In the genomic region with DNA sequence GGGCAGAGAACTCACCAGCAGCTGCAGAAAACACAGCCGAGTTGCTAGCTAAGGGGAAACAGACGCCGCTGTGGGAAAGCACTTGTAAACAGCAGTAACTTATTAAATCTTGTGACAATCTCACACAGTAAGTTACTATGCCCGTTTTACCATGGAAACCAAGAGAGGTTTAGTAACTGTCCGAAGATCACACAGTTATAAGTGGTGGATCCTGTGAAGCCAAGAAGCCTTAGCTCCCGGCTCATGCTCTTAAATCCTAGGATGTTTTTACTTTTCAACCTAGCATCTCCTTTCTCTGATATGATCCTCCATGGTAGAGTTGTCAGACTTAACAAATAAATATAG, we compare ENCODE assay signal across 9 cellular contexts. TPM values are rescaled to one million over a fixed set of nuclear protein-coding genes. Genes with fewer than 3 reads are reported as not detected.
DNase-seq lines count a peak whose midpoint lies in the region; ATAC-seq and TF ChIP-seq lines count a peak whose summit lies in the region.
"Had no signal": no experiment of that assay in that cellular context is flagged by ENCODE, and none has a peak within 500 bp of the region (broad histone marks: within the 10 kb centered on the region; RNA-seq: fewer than 3 reads in every experiment).

No MANE protein-coding gene starts in this region.

- H3K9me3 Mint-ChIP-seq in type B pancreatic cell = no peaks in the 10 kb centered on the region

- H3K9me3 ChIP-seq in heart left ventricle = no peaks in the 10 kb centered on the region
- no peaks in the 10 kb centered on the region for H3K9me3 ChIP-seq in mucosa of rectum (ENCODE audit: control insufficient read depth in 2 of 2, low read length in 2 of 2)

- H3K4me1 ChIP-seq in heart left ventricle (peaks cover 0 to 36% (median 20%) of the 10 kb centered on the region in 12 donors), mucosa of rectum (ENCODE audit: control insufficient read depth in 2 of 2, insufficient read depth in 2 of 2, low read length in 2 of 2) (peaks cover 20 to 24% of the 10 kb centered on the region in 2 donors)

- no peaks in the 10 kb centered on the region for H3K36me3 Mint-ChIP-seq in type B pancreatic cell

- H3K27me3 ChIP-seq in heart left ventricle = peaks cover 0 to 36% (median 5%) of the 10 kb centered on the region in 9 donors
- H3K27me3 ChIP-seq in mucosa of rectum (ENCODE audit: control insufficient read depth in 2 of 2, insufficient read depth in 2 of 2, low read length in 2 of 2) = no peaks in the 10 kb centered on the region

- peak overlapping the region; percentile 97 for H3K27ac Mint-ChIP-seq in type B pancreatic cell

- peak overlapping the region in 11 of 12 donors; percentile 26 to 82 (median 72) for H3K27ac ChIP-seq in heart left ventricle
- H3K27ac ChIP-seq in coronary artery = peak overlapping the region; percentile 55 to 89
- peak overlapping the region; percentile 81 to 86 for H3K27ac ChIP-seq in mucosa of rectum (ENCODE audit: low read depth in 2 of 2, low read length in 2 of 2)

- peak overlapping the region; percentile 98 for H3K4me3 Mint-ChIP-seq in type B pancreatic cell

- intact Hi-C loops in heart left ventricle (cut with DNase I) = loop anchor here (1.0 to 10.0 kb wide), 12 partner anchors 61 to 836 kb away; no protein-coding TSS in a partner anchor
- intact Hi-C loops in Right ventricle myocardium superior (cut with DNase I) = loop anchor here (2.0 kb wide), 1 partner anchor 834 kb away; no protein-coding TSS in a partner anchor

- ATAC-seq in heart left ventricle (peak in 1 of 4 donors; percentile 10), Right ventricle myocardium superior (ENCODE audit: poor library complexity) (no peak), GM19324 (IDR thresholded peaks at IDR 0.05; ENCODE audit: low FRiP score, unreplicated experiment) (no peak)

- H3K9ac ChIP-seq in mucosa of rectum (ENCODE audit: low read depth in 1 of 2, low read length in 2 of 2) = peak overlapping the region in 1 of 2 donors; percentile 71

- no peaks in the 10 kb centered on the region for H3K36me3 ChIP-seq in heart left ventricle
- H3K36me3 ChIP-seq in mucosa of rectum (ENCODE audit: control insufficient read depth in 2 of 2, insufficient read depth in 2 of 2, low read length in 2 of 2) = no peaks in the 10 kb centered on the region

- TF ChIP-seq CTCF in heart left ventricle (IDR thresholded peaks at IDR 0.05) (peak in 3 of 12 donors; percentile 1 to 15 (median 9)), coronary artery (IDR thresholded peaks at IDR 0.05) (no peak), type B pancreatic cell (conservative IDR thresholded peaks at IDR 0.05) (no peak)

- H3K27me3 Mint-ChIP-seq in type B pancreatic cell = peaks cover 19% of the 10 kb centered on the region

- no peak for TF ChIP-seq POLR2A in heart left ventricle (IDR thresholded peaks at IDR 0.05)

- peaks cover 75% of the 10 kb centered on the region for H3K4me1 Mint-ChIP-seq in type B pancreatic cell (ENCODE audit: unreplicated experiment)

- peak overlapping the region in 10 of 12 donors; percentile 52 to 88 (median 66) for H3K4me3 ChIP-seq in heart left ventricle
- peak overlapping the region; percentile 92 for H3K4me3 ChIP-seq in coronary artery
- H3K4me3 ChIP-seq in mucosa of rectum (ENCODE audit: low read length in 2 of 2) = peak overlapping the region; percentile 75 to 81

- WGBS in heart left ventricle, 4 donors = 19 to 42% (median 34%) methylated on average over 6 of the region's 6 CpGs

- no peak for DNase-seq in heart left ventricle
- DNase-seq in Right ventricle myocardium superior = no peak
- DNase-seq in coronary artery (ENCODE audit: low spot score) = no peak
- DNase-seq in type B pancreatic cell (ENCODE audit: extremely low spot score, unreplicated experiment) = no peak
- DNase-seq in NCI-H1436 treated with DMSO at 0.1 percent for 48 hours (lab: John Stamatoyannopoulos, UW) = no peak
- DNase-seq in iPS-NIHi11 (ENCODE audit: low spot score) = no peak
- DNase-seq: DMS53 had no signal

RNA-seq across cellular contexts. Expression of gene SULF2, which starts 1.5 kb away (rescaled TPM):
- total RNA-seq in heart left ventricle = 10 to 100 TPM; 16.7 to 51.5 (median 33.6) TPM
- 10 to 100 TPM; 16.9 to 26.0 TPM for polyA plus RNA-seq in heart left ventricle
- 32.0 TPM for total RNA-seq in Right ventricle myocardium superior
- total RNA-seq in type B pancreatic cell (ENCODE audit: low replicate concordance) = 89.0 and 146 TPM in 2 replicates
